Comparison of ENCODE assay signal across 1 cellular context in genomic region chr11:76653674-76654309, GRCh38.
TF ChIP-seq lines count a peak whose summit lies in the region.

No MANE protein-coding gene starts in this region.

TF ChIP-seq in WTC11, 78 proteins besides CTCF, POLR2A, EP300 and RAD21 (continued from another document):
- TF ChIP-seq ZNF532 (CRISPR knock-in tag; IDR thresholded peaks at IDR 0.05; ENCODE audit: borderline replicate concordance) (no peak), ZNF425 (CRISPR knock-in tag; conservative IDR thresholded peaks at IDR 0.05) (no peak), GRHL2 (CRISPR knock-in tag; IDR thresholded peaks at IDR 0.05; ENCODE audit: insufficient replicate concordance, severe bottlenecking) (no peak), ZMAT4 (CRISPR knock-in tag; IDR thresholded peaks at IDR 0.05) (no peak), ZNF263 (CRISPR knock-in tag; IDR thresholded peaks at IDR 0.05; ENCODE audit: low read depth) (no peak), ZNF121 (CRISPR knock-in tag; IDR thresholded peaks at IDR 0.05) (no peak), PRDM15 (CRISPR knock-in tag; IDR thresholded peaks at IDR 0.05) (no peak), ZNF423 (CRISPR knock-in tag; IDR thresholded peaks at IDR 0.05) (no peak), CREB1 (CRISPR knock-in tag; IDR thresholded peaks at IDR 0.05) (no peak), CREM (CRISPR knock-in tag; IDR thresholded peaks at IDR 0.05) (no peak)
